Comparison of ENCODE assay signal across 2 cellular contexts in genomic region chr3:5084224-5084623, GRCh38.
A peak's percentile ranks its signal among the peaks of the same experiment; 100 is the strongest.
TF ChIP-seq lines count a peak whose summit lies in the region.

No MANE protein-coding gene starts in this region.

TF ChIP-seq in GM23338, 12 proteins besides CTCF, POLR2A, EP300 and RAD21:
- TF ChIP-seq, protein P1, sequence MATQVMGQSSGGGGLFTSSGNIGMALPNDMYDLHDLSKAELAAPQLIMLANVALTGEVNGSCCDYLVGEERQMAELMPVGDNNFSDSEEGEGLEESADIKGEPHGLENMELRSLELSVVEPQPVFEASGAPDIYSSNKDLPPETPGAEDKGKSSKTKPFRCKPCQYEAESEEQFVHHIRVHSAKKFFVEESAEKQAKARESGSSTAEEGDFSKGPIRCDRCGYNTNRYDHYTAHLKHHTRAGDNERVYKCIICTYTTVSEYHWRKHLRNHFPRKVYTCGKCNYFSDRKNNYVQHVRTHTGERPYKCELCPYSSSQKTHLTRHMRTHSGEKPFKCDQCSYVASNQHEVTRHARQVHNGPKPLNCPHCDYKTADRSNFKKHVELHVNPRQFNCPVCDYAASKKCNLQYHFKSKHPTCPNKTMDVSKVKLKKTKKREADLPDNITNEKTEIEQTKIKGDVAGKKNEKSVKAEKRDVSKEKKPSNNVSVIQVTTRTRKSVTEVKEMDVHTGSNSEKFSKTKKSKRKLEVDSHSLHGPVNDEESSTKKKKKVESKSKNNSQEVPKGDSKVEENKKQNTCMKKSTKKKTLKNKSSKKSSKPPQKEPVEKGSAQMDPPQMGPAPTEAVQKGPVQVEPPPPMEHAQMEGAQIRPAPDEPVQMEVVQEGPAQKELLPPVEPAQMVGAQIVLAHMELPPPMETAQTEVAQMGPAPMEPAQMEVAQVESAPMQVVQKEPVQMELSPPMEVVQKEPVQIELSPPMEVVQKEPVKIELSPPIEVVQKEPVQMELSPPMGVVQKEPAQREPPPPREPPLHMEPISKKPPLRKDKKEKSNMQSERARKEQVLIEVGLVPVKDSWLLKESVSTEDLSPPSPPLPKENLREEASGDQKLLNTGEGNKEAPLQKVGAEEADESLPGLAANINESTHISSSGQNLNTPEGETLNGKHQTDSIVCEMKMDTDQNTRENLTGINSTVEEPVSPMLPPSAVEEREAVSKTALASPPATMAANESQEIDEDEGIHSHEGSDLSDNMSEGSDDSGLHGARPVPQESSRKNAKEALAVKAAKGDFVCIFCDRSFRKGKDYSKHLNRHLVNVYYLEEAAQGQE (IDR thresholded peaks at IDR 0.05; ENCODE audit: unreplicated experiment) = no peak
- TF ChIP-seq ZNF331 (CRISPR knock-in tag; IDR thresholded peaks at IDR 0.05; ENCODE audit: low read depth) = no peak
- TF ChIP-seq NANOG (IDR thresholded peaks at IDR 0.05; ENCODE audit: borderline replicate concordance) = no peak
- TF ChIP-seq ZNF462 (CRISPR knock-in tag; IDR thresholded peaks at IDR 0.05) = no peak
- no peak for TF ChIP-seq POLR2AphosphoS5 (IDR thresholded peaks at IDR 0.05; ENCODE audit: low read depth)
- TF ChIP-seq CREB1 (CRISPR knock-in tag; IDR thresholded peaks at IDR 0.05; ENCODE audit: low read depth) = no peak
- no peak for TF ChIP-seq EZH2phosphoT487 (IDR thresholded peaks at IDR 0.05; ENCODE audit: unreplicated experiment)
- TF ChIP-seq JUNB (IDR thresholded peaks at IDR 0.05; ENCODE audit: unreplicated experiment) = no peak
- no peak for TF ChIP-seq ZNF114 (CRISPR knock-in tag; IDR thresholded peaks at IDR 0.05)
- no peak for TF ChIP-seq ETS1 (IDR thresholded peaks at IDR 0.05)

TF ChIP-seq in K562, 482 proteins besides CTCF, POLR2A, EP300 and RAD21 (continued from another document):
- TF ChIP-seq, protein P2, sequence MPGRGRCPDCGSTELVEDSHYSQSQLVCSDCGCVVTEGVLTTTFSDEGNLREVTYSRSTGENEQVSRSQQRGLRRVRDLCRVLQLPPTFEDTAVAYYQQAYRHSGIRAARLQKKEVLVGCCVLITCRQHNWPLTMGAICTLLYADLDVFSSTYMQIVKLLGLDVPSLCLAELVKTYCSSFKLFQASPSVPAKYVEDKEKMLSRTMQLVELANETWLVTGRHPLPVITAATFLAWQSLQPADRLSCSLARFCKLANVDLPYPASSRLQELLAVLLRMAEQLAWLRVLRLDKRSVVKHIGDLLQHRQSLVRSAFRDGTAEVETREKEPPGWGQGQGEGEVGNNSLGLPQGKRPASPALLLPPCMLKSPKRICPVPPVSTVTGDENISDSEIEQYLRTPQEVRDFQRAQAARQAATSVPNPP (IDR thresholded peaks at IDR 0.05; ENCODE audit: borderline replicate concordance, insufficient read depth, insufficient read length) = no peak
- no peak for TF ChIP-seq HSF4 (CRISPR knock-in tag; IDR thresholded peaks at IDR 0.05; ENCODE audit: borderline replicate concordance)
- no peak for TF ChIP-seq ZBTB26 (CRISPR knock-in tag; IDR thresholded peaks at IDR 0.05)
- TF ChIP-seq TFAP4 (CRISPR knock-in tag; IDR thresholded peaks at IDR 0.05; ENCODE audit: borderline replicate concordance) = peak; percentile 32; the same call in 1 of the 2 replicates
- peak; percentile 68 for TF ChIP-seq ZNF316 (IDR thresholded peaks at IDR 0.05)
- no peak for TF ChIP-seq RBM15 (IDR thresholded peaks at IDR 0.05; ENCODE audit: insufficient read depth, low read length)
- TF ChIP-seq RCOR1 (IDR thresholded peaks at IDR 0.05; ENCODE audit: borderline replicate concordance in 1 of 2, low read depth in 2 of 2, low read length in 2 of 2) = no peak
- no peak for TF ChIP-seq MYC (IDR thresholded peaks at IDR 0.05; ENCODE audit: low read depth, low read length)
- TF ChIP-seq MYC (CRISPR knock-in tag; IDR thresholded peaks at IDR 0.05; ENCODE audit: borderline replicate concordance, low read depth) = no peak
- no peak for TF ChIP-seq NR3C1 (CRISPR knock-in tag; IDR thresholded peaks at IDR 0.05)
